ENCODE assay signal across 11 cellular contexts in the genomic region with DNA sequence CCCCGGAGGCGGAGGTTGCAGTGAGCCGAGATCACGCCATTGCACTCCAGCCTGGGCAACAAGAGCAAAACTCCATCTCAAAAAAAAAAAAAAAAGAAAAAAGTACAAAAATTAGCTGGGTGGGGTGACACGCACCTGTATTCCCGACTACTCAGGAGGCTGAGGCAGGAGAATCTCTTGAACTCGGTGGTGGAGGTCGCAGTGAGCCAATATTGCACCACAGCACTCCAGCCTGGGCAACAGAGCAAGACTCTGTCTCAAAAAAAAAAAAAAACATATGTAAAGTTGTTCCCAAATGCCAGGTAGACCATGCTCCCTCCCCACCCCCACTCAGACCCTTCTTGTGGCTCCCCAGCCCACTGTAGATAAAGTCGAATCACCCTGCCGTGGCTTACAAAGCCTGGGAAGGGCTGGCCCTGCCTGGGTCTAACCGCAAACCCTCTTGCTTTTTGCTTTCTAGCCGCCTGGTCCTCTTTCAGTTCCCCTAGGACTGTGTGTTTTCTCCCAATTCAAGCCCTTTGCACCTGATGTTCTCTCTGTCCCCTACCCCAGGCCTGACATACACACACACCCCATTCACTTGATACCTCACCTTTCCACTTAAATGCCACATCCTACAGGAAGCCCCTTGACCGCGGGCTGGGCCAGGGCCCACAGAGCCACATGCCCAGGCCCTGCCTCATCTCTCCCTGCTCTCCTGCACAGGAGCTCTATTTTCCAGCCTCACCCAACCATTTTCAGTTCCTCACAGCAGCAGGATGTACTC. TPM values are rescaled to one million over a fixed set of nuclear protein-coding genes. Genes with fewer than 3 reads are reported as not detected.
DNase-seq lines count a peak whose midpoint lies in the region; ATAC-seq and TF ChIP-seq lines count a peak whose summit lies in the region.
"Had no signal": no experiment of that assay in that cellular context is flagged by ENCODE, and none has a peak within 500 bp of the region (broad histone marks: within the 10 kb centered on the region; RNA-seq: fewer than 3 reads in every experiment).

No MANE protein-coding gene starts in this region.

- H3K36me3 ChIP-seq in Panc1 (ENCODE audit: control insufficient read depth, insufficient read depth, low read length) (no peaks in the 10 kb centered on the region), hepatocyte (replicated peaks; ENCODE audit: insufficient read depth, low read depth) (no peaks in the 10 kb centered on the region)
- H3K36me3 ChIP-seq: BE2C had no signal

- POLR2A ChIA-PET in Panc1 (lab: Charles Lee), result interaction anchor here (0.5 to 0.7 kb wide), 4 partner anchors 21 to 1717 kb away, joined by 3 to 11 read pairs (median 5); no protein-coding TSS in a partner anchor

- no peaks in the 10 kb centered on the region for H3K79me2 ChIP-seq in hepatocyte

- in situ Hi-C loops in Panc1 (cut with HindIII; ENCODE audit: low pct_unique_long_range_greater_than_20kb, low sequenced_read_pairs), result loop anchor here (10.0 kb wide), 1 partner anchor 59 kb away; no protein-coding TSS in a partner anchor

- H3K4me1 ChIP-seq in Panc1 (ENCODE audit: control insufficient read depth, insufficient read depth, low read length), result no peaks in the 10 kb centered on the region
- H3K4me1 ChIP-seq in hepatocyte (ENCODE audit: insufficient read depth), result no peaks in the 10 kb centered on the region
- H3K4me1 ChIP-seq: BE2C had no signal

- no peaks in the 10 kb centered on the region for H4K20me1 ChIP-seq in hepatocyte (ENCODE audit: insufficient read depth, poor library complexity, severe bottlenecking)

- no peak overlapping the region for H3K27ac ChIP-seq in Panc1 (ENCODE audit: low read length)
- H3K27ac ChIP-seq in hepatocyte, result no peak overlapping the region
- H3K27ac ChIP-seq: esophagus squamous epithelium had no signal

- H2AFZ ChIP-seq in hepatocyte, result no peak overlapping the region

- H3K27ac Mint-ChIP-seq in stimulated activated naive CD8-positive, alpha-beta T cell treated with anti-CD3 and anti-CD28 coated beads, Interleukin-15, amount 100 ng/mL, for 72 hours, result peak overlapping the region in 1 of 2 donors; percentile 76
- H3K27ac Mint-ChIP-seq: progenitor cell of endocrine pancreas had no signal

- no peak for DNase-seq in stimulated activated naive CD8-positive, alpha-beta T cell treated with anti-CD3 and anti-CD28 coated beads, Interleukin-15, amount 100 ng/mL, for 72 hours
- no peak for DNase-seq in stimulated activated naive CD8-positive, alpha-beta T cell treated with anti-CD3 and anti-CD28 coated beads, Interleukin-15, Interleukin-2, amounts not matched to agents 100 U/mL and 50 U/mL, for 24 hours
- no peak for DNase-seq in Panc1 (ENCODE audit: low read depth, low spot score)
- DNase-seq in hypothalamus (lab: John Stamatoyannopoulos, UW), result no peak
- no peak for DNase-seq in hepatocyte (ENCODE audit: low spot score)
- no peak for DNase-seq in GF-D8 (lab: John Stamatoyannopoulos, UW)
- DNase-seq: BE2C, esophagus squamous epithelium had no signal

- CTCF ChIA-PET in Panc1 (lab: Charles Lee), result interaction anchor here (0.7 kb wide), 2 partner anchors 1184 to 1420 kb away, joined by 3 to 9 read pairs; no protein-coding TSS in a partner anchor

- TF ChIP-seq CTCF in Panc1 (IDR thresholded peaks at IDR 0.05) (no peak), hepatocyte (IDR thresholded peaks at IDR 0.05; ENCODE audit: poor library complexity) (no peak)

- peaks cover 6% of the 10 kb centered on the region for H3K4me1 Mint-ChIP-seq in stimulated activated naive CD8-positive, alpha-beta T cell treated with anti-CD3 and anti-CD28 coated beads, Interleukin-15, amount 100 ng/mL, for 72 hours

- H3K27me3 ChIP-seq in Panc1 (ENCODE audit: control insufficient read depth, insufficient read depth, low read length) (no peaks in the 10 kb centered on the region), hepatocyte (no peaks in the 10 kb centered on the region)
- H3K27me3 ChIP-seq: BE2C, esophagus squamous epithelium had no signal

- no peaks in the 10 kb centered on the region for H3K9me3 Mint-ChIP-seq in stimulated activated naive CD8-positive, alpha-beta T cell treated with anti-CD3 and anti-CD28 coated beads, Interleukin-15, amount 100 ng/mL, for 72 hours

- no TSS peak for BruUV-seq in Panc1 (replicated peaks; lab: Mats Ljungman, UMichigan)

- no peaks in the 10 kb centered on the region for H3K9me2 ChIP-seq in hepatocyte (replicated peaks; ENCODE audit: insufficient read depth)

- no peaks in the 10 kb centered on the region for H3K27me3 Mint-ChIP-seq in stimulated activated naive CD8-positive, alpha-beta T cell treated with anti-CD3 and anti-CD28 coated beads, Interleukin-15, amount 100 ng/mL, for 72 hours
- H3K27me3 Mint-ChIP-seq: progenitor cell of endocrine pancreas had no signal

- H3K4me2 ChIP-seq in hepatocyte, result no peak overlapping the region

- H3K9me3 ChIP-seq in Panc1 (ENCODE audit: control insufficient read depth, insufficient read depth, low read depth, low read length) (no peaks in the 10 kb centered on the region), hepatocyte (ENCODE audit: low read depth) (no peaks in the 10 kb centered on the region)
- H3K9me3 ChIP-seq: BE2C, esophagus squamous epithelium had no signal

- 94% methylated on average over 14 of the region's 14 CpGs for WGBS in hepatocyte (ENCODE audit: low lambda C conversion rate, missing lambda C conversion rate)

- ATAC-seq in stimulated activated naive CD8-positive, alpha-beta T cell treated with anti-CD3 and anti-CD28 coated beads, Interleukin-15, amount 100 ng/mL, for 72 hours, result peak; percentile 48
- ATAC-seq in stimulated activated naive CD8-positive, alpha-beta T cell treated with anti-CD3 and anti-CD28 coated beads, Interleukin-15, Interleukin-2, amounts not matched to agents 100 U/mL and 50 U/mL, for 24 hours, result no peak
- ATAC-seq in HG02852 (IDR thresholded peaks at IDR 0.05; ENCODE audit: unreplicated experiment), result peak; percentile 81
- peak; percentile 62 for ATAC-seq in Panc1
- no peak for ATAC-seq in GM18909 (IDR thresholded peaks at IDR 0.05; ENCODE audit: poor library complexity, unreplicated experiment)

- intact Hi-C loops in Panc1 (cut with micrococcal nuclease; ENCODE audit: unreplicated experiment), result no loop called here

- H3K4me3 ChIP-seq in Panc1 (ENCODE audit: low read depth in 2 of 2, low read length in 2 of 2), result no peak overlapping the region
- H3K4me3 ChIP-seq in hepatocyte, result no peak overlapping the region
- H3K4me3 ChIP-seq: esophagus squamous epithelium had no signal

- no peak overlapping the region for H3K4me3 Mint-ChIP-seq in stimulated activated naive CD8-positive, alpha-beta T cell treated with anti-CD3 and anti-CD28 coated beads, Interleukin-15, amount 100 ng/mL, for 72 hours

RNA-seq across cellular contexts. Expression of a gene that starts 34.4 kb away (rescaled TPM):
- total RNA-seq in Panc1 (2021; ENCODE audit: unreplicated experiment) (11.1 TPM), hepatocyte (0.57 and 0.96 TPM in 2 replicates)
- 9.2 TPM for polyA plus RNA-seq in Panc1 (2012; ENCODE audit: insufficient read length)
- polyA plus RNA-seq in hepatocyte, result 2.6 and 4.5 TPM in 2 replicates

RNA-seq across cellular contexts. Expression of a gene that starts 35.6 kb away (rescaled TPM):
- total RNA-seq in Panc1 (2021; ENCODE audit: unreplicated experiment), result 2,011 TPM
- 2,958 TPM for polyA plus RNA-seq in Panc1 (2012; ENCODE audit: insufficient read length)
- total RNA-seq in hepatocyte, result 309 and 354 TPM in 2 replicates
- 170 and 171 TPM in 2 replicates for polyA plus RNA-seq in hepatocyte

Comparison
In these comparisons a context has a peak if more than half of its experiments do, and no peak if none do; other contexts are left out.
1. ATAC-seq: peak in stimulated activated naive CD8-positive, alpha-beta T cell treated with anti-CD3 and anti-CD28 coated beads, Interleukin-15, amount 100 ng/mL, for 72 hours (single experiment), HG02852 (single experiment) and Panc1 (single experiment); none in stimulated activated naive CD8-positive, alpha-beta T cell treated with anti-CD3 and anti-CD28 coated beads, Interleukin-15, Interleukin-2, amounts not matched to agents 100 U/mL and 50 U/mL, for 24 hours (single experiment) and GM18909 (single experiment).